19 cellular contexts compared by ENCODE assay signal in the genomic region with DNA sequence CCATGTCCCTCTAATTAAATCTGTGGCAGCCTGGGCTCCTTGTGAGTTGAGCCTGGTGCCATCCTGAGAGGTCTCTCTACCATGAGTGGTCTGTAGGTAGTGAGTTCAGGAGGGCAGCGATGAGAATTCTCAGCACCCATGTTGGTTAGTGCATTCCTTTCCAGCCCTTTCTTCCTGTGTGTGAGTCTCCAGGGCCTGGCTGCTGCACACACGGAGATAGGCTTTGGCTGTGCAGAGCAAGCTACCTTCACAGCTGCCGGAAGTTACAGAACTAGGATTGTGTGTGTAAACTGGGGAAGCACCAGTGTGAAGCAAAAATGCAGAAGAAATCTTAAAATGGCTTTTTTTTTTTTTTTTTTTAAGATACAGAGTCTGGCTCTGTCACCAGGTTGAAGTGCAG.
"Had no signal": no experiment of that assay in that cellular context is flagged by ENCODE, and none has a peak within 500 bp of the region (broad histone marks: within the 10 kb centered on the region; RNA-seq: fewer than 3 reads in every experiment).

No MANE protein-coding gene starts in this region.

- DNase-seq: IMR-90, Karpas-422, KG1, MM.1S, NCI-H1092 treated with DMSO at 0.1 percent for 48 hours, NCI-H1436, NCI-H187, NCI-H2029, NCI-H2171 treated with DMSO at 0.1 percent for 48 hours, NCI-H345, NCI-H446 treated with DMSO at 0.1 percent for 48 hours, NCI-H510A treated with DMSO at 0.1 percent for 48 hours, NCI-H526, NCI-H82, PC-3, Right ventricle myocardium superior, SIG-M5 had no signal

- H3K27ac ChIP-seq: SJSA1, SK-N-MC had no signal

- H3K27me3 ChIP-seq: SJSA1 had no signal

- H3K4me1 ChIP-seq: SJSA1 had no signal

- H3K36me3 ChIP-seq: SJSA1 had no signal

- H3K4me3 ChIP-seq: SJSA1, SK-N-MC had no signal
